Comparison of ENCODE assay signal across 19 cellular contexts in the genomic region with DNA sequence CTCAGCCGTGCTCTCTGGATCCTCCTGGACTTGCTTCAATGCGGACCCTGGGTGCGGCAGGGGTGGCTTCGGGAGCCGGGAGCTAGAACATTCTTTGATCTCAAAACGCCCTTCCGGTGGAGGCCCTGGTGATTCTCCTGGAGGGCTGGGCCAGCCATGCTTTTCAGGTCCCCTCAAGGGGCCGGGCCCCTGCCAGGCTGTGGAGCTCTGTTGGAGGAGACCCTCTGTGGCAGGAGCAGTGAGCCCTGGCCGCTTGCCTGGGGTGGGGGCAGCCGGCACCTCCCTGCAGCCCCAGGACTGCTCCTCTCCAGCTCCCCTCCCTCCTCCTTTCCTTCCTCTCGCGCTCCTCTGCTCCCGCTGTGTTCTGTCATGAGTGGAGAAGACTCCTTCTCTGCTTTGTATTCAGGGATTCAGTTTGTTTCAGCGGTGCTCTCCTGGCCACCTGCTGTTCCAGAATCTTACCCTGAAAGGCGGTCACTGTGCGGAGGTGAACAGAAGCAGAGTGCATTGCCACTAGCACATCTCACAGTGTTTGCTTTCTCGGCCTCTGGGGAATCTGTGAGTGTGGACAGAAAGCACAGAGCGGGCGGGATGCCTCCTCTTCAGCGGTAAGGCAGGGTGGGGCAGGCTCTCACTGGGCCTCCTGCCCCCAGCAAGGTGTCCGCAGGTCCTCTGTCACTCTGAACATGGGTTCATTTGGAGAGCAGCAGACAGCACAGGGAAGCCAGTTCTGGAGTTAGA.
DNase-seq lines count a peak whose midpoint lies in the region; ATAC-seq and TF ChIP-seq lines count a peak whose summit lies in the region.
"Had no signal": no experiment of that assay in that cellular context is flagged by ENCODE, and none has a peak within 500 bp of the region (broad histone marks: within the 10 kb centered on the region; RNA-seq: fewer than 3 reads in every experiment).

No MANE protein-coding gene starts in this region.

- H3K27ac ChIP-seq in osteoblast (ENCODE audit: low read depth, low read length): no peak overlapping the region
- H3K27ac ChIP-seq: 22Rv1, C4-2B, colonic mucosa, neutrophil, Peyer's patch, tibial artery had no signal

- no peak for TF ChIP-seq CTCF in osteoblast (IDR thresholded peaks at IDR 0.05; ENCODE audit: extremely low read depth, low read depth, low read length)

- no peaks in the 10 kb centered on the region for H3K9me3 Mint-ChIP-seq in activated naive CD8-positive, alpha-beta T cell treated with anti-CD3 and anti-CD28 coated beads for 36 hours
- H3K9me3 Mint-ChIP-seq: activated CD8-positive, alpha-beta T cell treated with anti-CD3 and anti-CD28 coated beads for 36 hours had no signal

- H3K4me3 ChIP-seq in osteoblast (ENCODE audit: insufficient read depth, low read length): no peak overlapping the region
- H3K4me3 ChIP-seq: colonic mucosa, Peyer's patch, tibial artery had no signal

- H3K4me1 ChIP-seq in osteoblast (ENCODE audit: insufficient read depth, low read length): no peaks in the 10 kb centered on the region
- H3K4me1 ChIP-seq: tibial artery had no signal

- peak overlapping the region; percentile 28 for H3K27ac Mint-ChIP-seq in activated naive CD8-positive, alpha-beta T cell treated with anti-CD3 and anti-CD28 coated beads for 36 hours

- no peaks in the 10 kb centered on the region for H3K9me3 ChIP-seq in osteoblast (ENCODE audit: low read depth, low read length)
- H3K9me3 ChIP-seq: colonic mucosa, neutrophil, Peyer's patch, tibial artery had no signal

- DNase-seq in NCI-H1417 (lab: John Stamatoyannopoulos, UW): peak; percentile 50 to 76 (median 68)
- no peak for DNase-seq in NCI-H1417 treated with DMSO at 0.1 percent for 48 hours (lab: John Stamatoyannopoulos, UW)
- peak; percentile 37 for DNase-seq in NCI-H128 (lab: John Stamatoyannopoulos, UW; ENCODE audit: unreplicated experiment)
- no peak for DNase-seq in activated naive CD8-positive, alpha-beta T cell treated with anti-CD3 and anti-CD28 coated beads for 36 hours
- peak; percentile 62 for DNase-seq in osteoblast (ENCODE audit: insufficient read length, low spot score, missing footprints)
- DNase-seq in GF-D8 (lab: John Stamatoyannopoulos, UW): no peak
- no peak for DNase-seq in anterior cingulate cortex (lab: John Stamatoyannopoulos, UW)
- DNase-seq: activated CD8-positive, alpha-beta T cell treated with anti-CD3 and anti-CD28 coated beads for 36 hours; colonic mucosa; DND-41; NCI-H2227 treated with DMSO at 0.1 percent for 48 hours; stimulated activated CD4-positive, alpha-beta T cell treated with anti-CD3 and anti-CD28 coated beads, Interleukin-4, amount 100 ng/mL, for 24 hours; tibial artery had no signal

- H3K4me1 Mint-ChIP-seq in activated naive CD8-positive, alpha-beta T cell treated with anti-CD3 and anti-CD28 coated beads for 36 hours: peaks cover 7% of the 10 kb centered on the region

- H4K20me1 ChIP-seq in osteoblast (ENCODE audit: insufficient read depth, low read length): peaks cover 21% of the 10 kb centered on the region

- ATAC-seq in GM21737 (IDR thresholded peaks at IDR 0.05; ENCODE audit: unreplicated experiment): no peak
- ATAC-seq: activated CD8-positive, alpha-beta T cell treated with anti-CD3 and anti-CD28 coated beads for 36 hours; SK-N-SH treated with all-trans-retinoic acid at 6 μM for 48 hours had no signal

- no peaks in the 10 kb centered on the region for H3K36me3 ChIP-seq in osteoblast (ENCODE audit: insufficient read depth, low read length)
- H3K36me3 ChIP-seq: colonic mucosa, Peyer's patch had no signal

- H3K4me2 ChIP-seq in osteoblast (ENCODE audit: insufficient read depth, low read length): no peak overlapping the region

- no peaks in the 10 kb centered on the region for H3K27me3 ChIP-seq in osteoblast (ENCODE audit: insufficient read depth, low read length)
- H3K27me3 ChIP-seq: colonic mucosa, neutrophil, Peyer's patch, tibial artery had no signal

- H2AFZ ChIP-seq in osteoblast (ENCODE audit: low read length): no peak overlapping the region

- no peaks in the 10 kb centered on the region for H3K79me2 ChIP-seq in osteoblast (ENCODE audit: insufficient read depth, low read length)

- H3K4me3 Mint-ChIP-seq in activated naive CD8-positive, alpha-beta T cell treated with anti-CD3 and anti-CD28 coated beads for 36 hours: no peak overlapping the region
- H3K4me3 Mint-ChIP-seq: activated CD8-positive, alpha-beta T cell treated with anti-CD3 and anti-CD28 coated beads for 36 hours had no signal

- H3K36me3 Mint-ChIP-seq in activated naive CD8-positive, alpha-beta T cell treated with anti-CD3 and anti-CD28 coated beads for 36 hours: peaks cover 3% of the 10 kb centered on the region

- H3K27me3 Mint-ChIP-seq in activated naive CD8-positive, alpha-beta T cell treated with anti-CD3 and anti-CD28 coated beads for 36 hours: no peaks in the 10 kb centered on the region
- H3K27me3 Mint-ChIP-seq: activated CD8-positive, alpha-beta T cell treated with anti-CD3 and anti-CD28 coated beads for 36 hours had no signal

Comparison
In these comparisons a context has a peak if more than half of its experiments do, and no peak if none do; other contexts are left out.
1. DNase-seq: peak in NCI-H1417 (3 of 3), NCI-H128 (single experiment) and osteoblast (single experiment); none in NCI-H1417 treated with DMSO at 0.1 percent for 48 hours (single experiment), activated naive CD8-positive, alpha-beta T cell treated with anti-CD3 and anti-CD28 coated beads for 36 hours (single experiment), GF-D8 (single experiment) and anterior cingulate cortex (0 of 58).